In the genomic region with DNA sequence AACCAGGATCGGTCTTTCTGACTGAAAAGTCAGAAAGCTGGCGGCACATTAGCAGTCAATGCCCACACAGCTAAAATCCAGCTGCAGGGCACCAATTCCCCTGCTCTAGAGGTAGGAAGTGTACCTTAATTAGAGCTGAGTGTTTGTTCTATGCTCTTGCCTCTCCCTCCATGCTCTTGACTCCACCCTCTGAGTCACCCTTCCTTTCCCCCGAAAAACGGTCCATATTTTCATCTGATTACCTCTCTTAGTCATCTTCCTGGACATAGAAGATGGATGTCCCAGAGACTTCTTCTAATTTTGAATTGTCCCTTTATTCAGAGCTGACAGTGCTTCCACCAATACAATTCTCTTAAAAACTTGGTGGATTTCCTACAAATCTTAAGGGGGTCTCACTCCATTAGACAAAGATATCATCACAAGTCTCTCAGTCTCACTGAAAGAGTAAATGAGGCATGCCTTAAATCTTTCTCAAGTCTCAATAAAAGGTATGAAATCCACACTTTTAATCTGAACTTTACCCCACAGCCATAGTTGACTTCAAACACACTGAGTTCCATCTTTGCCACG, we compare ENCODE assay signal across 1 cellular context.
A peak's percentile ranks its signal among the peaks of the same experiment; 100 is the strongest.
TF ChIP-seq lines count a peak whose summit lies in the region.

No MANE protein-coding gene starts in this region.

TF ChIP-seq in K562, 482 proteins besides CTCF, POLR2A, EP300 and RAD21 (continued from another document):
- TF ChIP-seq, protein P1, sequence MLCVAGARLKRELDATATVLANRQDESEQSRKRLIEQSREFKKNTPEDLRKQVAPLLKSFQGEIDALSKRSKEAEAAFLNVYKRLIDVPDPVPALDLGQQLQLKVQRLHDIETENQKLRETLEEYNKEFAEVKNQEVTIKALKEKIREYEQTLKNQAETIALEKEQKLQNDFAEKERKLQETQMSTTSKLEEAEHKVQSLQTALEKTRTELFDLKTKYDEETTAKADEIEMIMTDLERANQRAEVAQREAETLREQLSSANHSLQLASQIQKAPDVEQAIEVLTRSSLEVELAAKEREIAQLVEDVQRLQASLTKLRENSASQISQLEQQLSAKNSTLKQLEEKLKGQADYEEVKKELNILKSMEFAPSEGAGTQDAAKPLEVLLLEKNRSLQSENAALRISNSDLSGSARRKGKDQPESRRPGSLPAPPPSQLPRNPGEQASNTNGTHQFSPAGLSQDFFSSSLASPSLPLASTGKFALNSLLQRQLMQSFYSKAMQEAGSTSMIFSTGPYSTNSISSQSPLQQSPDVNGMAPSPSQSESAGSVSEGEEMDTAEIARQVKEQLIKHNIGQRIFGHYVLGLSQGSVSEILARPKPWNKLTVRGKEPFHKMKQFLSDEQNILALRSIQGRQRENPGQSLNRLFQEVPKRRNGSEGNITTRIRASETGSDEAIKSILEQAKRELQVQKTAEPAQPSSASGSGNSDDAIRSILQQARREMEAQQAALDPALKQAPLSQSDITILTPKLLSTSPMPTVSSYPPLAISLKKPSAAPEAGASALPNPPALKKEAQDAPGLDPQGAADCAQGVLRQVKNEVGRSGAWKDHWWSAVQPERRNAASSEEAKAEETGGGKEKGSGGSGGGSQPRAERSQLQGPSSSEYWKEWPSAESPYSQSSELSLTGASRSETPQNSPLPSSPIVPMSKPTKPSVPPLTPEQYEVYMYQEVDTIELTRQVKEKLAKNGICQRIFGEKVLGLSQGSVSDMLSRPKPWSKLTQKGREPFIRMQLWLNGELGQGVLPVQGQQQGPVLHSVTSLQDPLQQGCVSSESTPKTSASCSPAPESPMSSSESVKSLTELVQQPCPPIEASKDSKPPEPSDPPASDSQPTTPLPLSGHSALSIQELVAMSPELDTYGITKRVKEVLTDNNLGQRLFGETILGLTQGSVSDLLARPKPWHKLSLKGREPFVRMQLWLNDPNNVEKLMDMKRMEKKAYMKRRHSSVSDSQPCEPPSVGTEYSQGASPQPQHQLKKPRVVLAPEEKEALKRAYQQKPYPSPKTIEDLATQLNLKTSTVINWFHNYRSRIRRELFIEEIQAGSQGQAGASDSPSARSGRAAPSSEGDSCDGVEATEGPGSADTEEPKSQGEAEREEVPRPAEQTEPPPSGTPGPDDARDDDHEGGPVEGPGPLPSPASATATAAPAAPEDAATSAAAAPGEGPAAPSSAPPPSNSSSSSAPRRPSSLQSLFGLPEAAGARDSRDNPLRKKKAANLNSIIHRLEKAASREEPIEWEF (CRISPR knock-in tag; IDR thresholded peaks at IDR 0.05), result no peak
- TF ChIP-seq, protein P2, sequence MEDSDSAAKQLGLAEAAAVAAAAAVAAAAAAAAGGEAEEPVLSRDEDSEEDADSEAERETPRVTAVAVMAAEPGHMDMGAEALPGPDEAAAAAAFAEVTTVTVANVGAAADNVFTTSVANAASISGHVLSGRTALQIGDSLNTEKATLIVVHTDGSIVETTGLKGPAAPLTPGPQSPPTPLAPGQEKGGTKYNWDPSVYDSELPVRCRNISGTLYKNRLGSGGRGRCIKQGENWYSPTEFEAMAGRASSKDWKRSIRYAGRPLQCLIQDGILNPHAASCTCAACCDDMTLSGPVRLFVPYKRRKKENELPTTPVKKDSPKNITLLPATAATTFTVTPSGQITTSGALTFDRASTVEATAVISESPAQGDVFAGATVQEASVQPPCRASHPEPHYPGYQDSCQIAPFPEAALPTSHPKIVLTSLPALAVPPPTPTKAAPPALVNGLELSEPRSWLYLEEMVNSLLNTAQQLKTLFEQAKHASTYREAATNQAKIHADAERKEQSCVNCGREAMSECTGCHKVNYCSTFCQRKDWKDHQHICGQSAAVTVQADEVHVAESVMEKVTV (CRISPR knock-in tag; IDR thresholded peaks at IDR 0.05), result no peak
- TF ChIP-seq JUND (IDR thresholded peaks at IDR 0.05; ENCODE audit: borderline replicate concordance, low read depth, low read length), result peak; percentile 70; the same call in 1 of the 2 replicates
- no peak for TF ChIP-seq JUND (tag; IDR thresholded peaks at IDR 0.05; ENCODE audit: borderline replicate concordance, low read depth, low read length)
- TF ChIP-seq, protein P3, sequence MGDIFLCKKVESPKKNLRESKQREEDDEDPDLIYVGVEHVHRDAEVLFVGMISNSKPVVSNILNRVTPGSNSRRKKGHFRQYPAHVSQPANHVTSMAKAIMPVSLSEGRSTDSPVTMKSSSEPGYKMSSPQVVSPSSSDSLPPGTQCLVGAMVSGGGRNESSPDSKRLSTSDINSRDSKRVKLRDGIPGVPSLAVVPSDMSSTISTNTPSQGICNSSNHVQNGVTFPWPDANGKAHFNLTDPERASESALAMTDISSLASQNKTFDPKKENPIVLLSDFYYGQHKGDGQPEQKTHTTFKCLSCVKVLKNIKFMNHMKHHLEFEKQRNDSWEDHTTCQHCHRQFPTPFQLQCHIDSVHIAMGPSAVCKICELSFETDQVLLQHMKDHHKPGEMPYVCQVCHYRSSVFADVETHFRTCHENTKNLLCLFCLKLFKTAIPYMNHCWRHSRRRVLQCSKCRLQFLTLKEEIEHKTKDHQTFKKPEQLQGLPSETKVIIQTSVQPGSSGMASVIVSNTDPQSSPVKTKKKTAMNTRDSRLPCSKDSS (IDR thresholded peaks at IDR 0.05; ENCODE audit: low read depth, partially characterized antibody), result peak; percentile 33
- TF ChIP-seq ZKSCAN1 (IDR thresholded peaks at IDR 0.05; ENCODE audit: low read depth, low read length), result no peak
- peak; percentile 46 for TF ChIP-seq MEIS2 (IDR thresholded peaks at IDR 0.05; ENCODE audit: partially characterized antibody)
- TF ChIP-seq, protein P4, sequence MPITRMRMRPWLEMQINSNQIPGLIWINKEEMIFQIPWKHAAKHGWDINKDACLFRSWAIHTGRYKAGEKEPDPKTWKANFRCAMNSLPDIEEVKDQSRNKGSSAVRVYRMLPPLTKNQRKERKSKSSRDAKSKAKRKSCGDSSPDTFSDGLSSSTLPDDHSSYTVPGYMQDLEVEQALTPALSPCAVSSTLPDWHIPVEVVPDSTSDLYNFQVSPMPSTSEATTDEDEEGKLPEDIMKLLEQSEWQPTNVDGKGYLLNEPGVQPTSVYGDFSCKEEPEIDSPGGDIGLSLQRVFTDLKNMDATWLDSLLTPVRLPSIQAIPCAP (CRISPR knock-in tag; IDR thresholded peaks at IDR 0.05; ENCODE audit: borderline replicate concordance), result no peak
- peak in 1 of 2 experiments; percentile 45; a peak in 1 of 4 replicates for TF ChIP-seq RCOR1 (IDR thresholded peaks at IDR 0.05; ENCODE audit: borderline replicate concordance in 1 of 2, low read depth in 2 of 2, low read length in 2 of 2)
- no peak for TF ChIP-seq TGIF2 (CRISPR knock-in tag; IDR thresholded peaks at IDR 0.05)
- no peak for TF ChIP-seq TRIM24 (IDR thresholded peaks at IDR 0.05)
- peak; percentile 40; the same call in 1 of the 2 replicates for TF ChIP-seq TRIM28 (IDR thresholded peaks at IDR 0.05)
- TF ChIP-seq SREBF2 (CRISPR knock-in tag; IDR thresholded peaks at IDR 0.05), result no peak
- no peak for TF ChIP-seq HNRNPK (IDR thresholded peaks at IDR 0.05; ENCODE audit: low read depth, low read length, poor library complexity, severe bottlenecking)
- TF ChIP-seq BMI1 (IDR thresholded peaks at IDR 0.05; ENCODE audit: low read length), result no peak
- TF ChIP-seq, protein P5, sequence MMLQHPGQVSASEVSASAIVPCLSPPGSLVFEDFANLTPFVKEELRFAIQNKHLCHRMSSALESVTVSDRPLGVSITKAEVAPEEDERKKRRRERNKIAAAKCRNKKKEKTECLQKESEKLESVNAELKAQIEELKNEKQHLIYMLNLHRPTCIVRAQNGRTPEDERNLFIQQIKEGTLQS (IDR thresholded peaks at IDR 0.05), result peak; percentile 66
- TF ChIP-seq, protein P5 (CRISPR knock-in tag; conservative IDR thresholded peaks at IDR 0.05), result no peak
- no peak for TF ChIP-seq MCM3 (IDR thresholded peaks at IDR 0.05)
- TF ChIP-seq ETV6 (IDR thresholded peaks at IDR 0.05; ENCODE audit: borderline replicate concordance in 1 of 2, low read depth in 2 of 2, low read length in 1 of 2), result no peak
- TF ChIP-seq ETV6 (CRISPR knock-in tag; IDR thresholded peaks at IDR 0.05; ENCODE audit: borderline replicate concordance), result no peak
- TF ChIP-seq, protein P6, sequence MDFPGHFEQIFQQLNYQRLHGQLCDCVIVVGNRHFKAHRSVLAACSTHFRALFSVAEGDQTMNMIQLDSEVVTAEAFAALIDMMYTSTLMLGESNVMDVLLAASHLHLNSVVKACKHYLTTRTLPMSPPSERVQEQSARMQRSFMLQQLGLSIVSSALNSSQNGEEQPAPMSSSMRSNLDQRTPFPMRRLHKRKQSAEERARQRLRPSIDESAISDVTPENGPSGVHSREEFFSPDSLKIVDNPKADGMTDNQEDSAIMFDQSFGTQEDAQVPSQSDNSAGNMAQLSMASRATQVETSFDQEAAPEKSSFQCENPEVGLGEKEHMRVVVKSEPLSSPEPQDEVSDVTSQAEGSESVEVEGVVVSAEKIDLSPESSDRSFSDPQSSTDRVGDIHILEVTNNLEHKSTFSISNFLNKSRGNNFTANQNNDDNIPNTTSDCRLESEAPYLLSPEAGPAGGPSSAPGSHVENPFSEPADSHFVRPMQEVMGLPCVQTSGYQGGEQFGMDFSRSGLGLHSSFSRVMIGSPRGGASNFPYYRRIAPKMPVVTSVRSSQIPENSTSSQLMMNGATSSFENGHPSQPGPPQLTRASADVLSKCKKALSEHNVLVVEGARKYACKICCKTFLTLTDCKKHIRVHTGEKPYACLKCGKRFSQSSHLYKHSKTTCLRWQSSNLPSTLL (IDR thresholded peaks at IDR 0.05), result no peak
